In genomic region chr3:109137766-109138165, GRCh38 we compare ENCODE assay signal across 18 cellular contexts. TPM values are rescaled to one million over a fixed set of nuclear protein-coding genes. Genes with fewer than 3 reads are reported as not detected.
DNase-seq lines count a peak whose midpoint lies in the region; TF ChIP-seq lines count a peak whose summit lies in the region.
"Had no signal": no experiment of that assay in that cellular context is flagged by ENCODE, and none has a peak within 500 bp of the region (broad histone marks: within the 10 kb centered on the region; RNA-seq: fewer than 3 reads in every experiment).

No MANE protein-coding gene starts in this region.

- no peak overlapping the region for H3K4me3 Mint-ChIP-seq in neural crest cell
- H3K4me3 Mint-ChIP-seq: CD4-positive, alpha-beta memory T cell; H9 had no signal

- H3K27ac Mint-ChIP-seq in neural crest cell (ENCODE audit: unreplicated experiment), result no peak overlapping the region
- H3K27ac Mint-ChIP-seq: CD4-positive, alpha-beta memory T cell; H9 had no signal

- H3K9me3 Mint-ChIP-seq in neural crest cell, result no peaks in the 10 kb centered on the region
- H3K9me3 Mint-ChIP-seq: CD4-positive, alpha-beta memory T cell; H9 had no signal

- H3K27me3 Mint-ChIP-seq in neural crest cell (ENCODE audit: low read depth), result no peaks in the 10 kb centered on the region

- DNase-seq in HEK293T (ENCODE audit: extremely low spot score) (peak; percentile 13), NCI-H69 (lab: John Stamatoyannopoulos, UW) (peak; percentile 63), iPS-NIHi11 (ENCODE audit: low spot score) (peak; percentile 29), neural crest cell (ENCODE audit: low read depth, low spot score) (no peak), RKO (ENCODE audit: low spot score) (no peak), T-helper 1 cell (no peak), Kasumi-1 (lab: John Stamatoyannopoulos, UW) (no peak)
- DNase-seq: BE2C; CD4-positive, alpha-beta memory T cell; DMS 273 treated with DMSO at 0.1 percent for 48 hours; EL; H9; IMR-90; NCI-H1930; PC-3; SK-N-SH had no signal

- H3K4me1 Mint-ChIP-seq in neural crest cell, result peaks cover 32% of the 10 kb centered on the region
- H3K4me1 Mint-ChIP-seq: CD4-positive, alpha-beta memory T cell; H9 had no signal

- no peaks in the 10 kb centered on the region for H3K36me3 Mint-ChIP-seq in neural crest cell (ENCODE audit: low read depth)
- H3K36me3 Mint-ChIP-seq: CD4-positive, alpha-beta memory T cell had no signal

- CTCF ChIA-PET in HEK293T (lab: Yijun Ruan, JAX), result no interaction called here

- POLR2A ChIA-PET in HEK293T (lab: Yijun Ruan, JAX), result no interaction called here

- peak; percentile 30 for TF ChIP-seq CTCF in neural crest cell (conservative IDR thresholded peaks at IDR 0.05)

TF ChIP-seq in HEK293T, 16 proteins besides CTCF, POLR2A, EP300 and RAD21:
- TF ChIP-seq SUZ12 (IDR thresholded peaks at IDR 0.05) (no peak), L3MBTL2 (conservative IDR thresholded peaks at IDR 0.05) (no peak), PKNOX1 (IDR thresholded peaks at IDR 0.05) (no peak), HDGF (IDR thresholded peaks at IDR 0.05; ENCODE audit: borderline replicate concordance) (no peak)

RNA-seq across cellular contexts. Expression of gene C3orf85, which starts 1.2 kb away (rescaled TPM):
- total RNA-seq in neural crest cell, result not detected in 2 replicates
- total RNA-seq: CD4-positive, alpha-beta memory T cell; H9; IMR-90; LHCN-M2; PC-3; Right ventricle myocardium inferior had no signal

RNA-seq across cellular contexts. Expression of gene MORC1, which starts 19.8 kb away (rescaled TPM):
- total RNA-seq in neural crest cell, result not detected in 2 replicates
- total RNA-seq: CD4-positive, alpha-beta memory T cell; H9; IMR-90; LHCN-M2; PC-3; Right ventricle myocardium inferior had no signal

Comparison
In these comparisons a context has a peak if more than half of its experiments do, and no peak if none do; other contexts are left out.
1. DNase-seq: peak in HEK293T (single experiment), NCI-H69 (single experiment) and iPS-NIHi11 (single experiment); none in neural crest cell (single experiment), RKO (single experiment), T-helper 1 cell (0 of 5) and Kasumi-1 (0 of 2).